29 cellular contexts compared by ENCODE assay signal in the genomic region with DNA sequence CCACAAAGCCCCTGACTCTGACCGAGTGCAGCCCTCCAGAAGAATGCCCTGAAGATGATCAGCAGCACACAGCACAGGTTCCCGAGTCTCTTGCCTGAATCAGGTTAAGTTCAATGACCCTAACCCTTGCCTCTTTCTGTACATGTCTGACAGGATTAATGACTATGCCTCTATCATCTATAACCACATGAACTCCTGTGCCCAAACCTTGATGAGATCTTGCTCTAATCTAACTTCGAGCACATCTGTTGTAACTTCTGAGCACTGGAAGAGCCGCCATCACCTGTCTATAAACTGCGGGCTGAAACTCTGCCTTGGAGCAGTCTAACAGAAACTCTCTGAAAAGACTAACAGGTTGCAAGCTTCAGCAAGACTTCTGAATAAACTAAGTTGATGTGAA. TPM values are rescaled to one million over a fixed set of nuclear protein-coding genes. Genes with fewer than 3 reads are reported as not detected.
A peak's percentile ranks its signal among the peaks of the same experiment; 100 is the strongest.
DNase-seq lines count a peak whose midpoint lies in the region; ATAC-seq lines count a peak whose summit lies in the region.
"Had no signal": no experiment of that assay in that cellular context is flagged by ENCODE, and none has a peak within 500 bp of the region (broad histone marks: within the 10 kb centered on the region; RNA-seq: fewer than 3 reads in every experiment).

No MANE protein-coding gene starts in this region.

- H3K4me3 Mint-ChIP-seq in activated CD4-positive, alpha-beta memory T cell treated with anti-CD3 and anti-CD28 coated beads for 36 hours: no peak overlapping the region
- no peak overlapping the region for H3K4me3 Mint-ChIP-seq in activated CD4-positive, alpha-beta memory T cell treated with anti-CD3 and anti-CD28 coated beads, Interleukin-2, amount 10 ng/mL, durations not matched to agents 7 days and 5 days
- H3K4me3 Mint-ChIP-seq in CD4-positive, alpha-beta memory T cell: peak overlapping the region in 7 of 8 donors; percentile 53 to 89 (median 71)
- no peak overlapping the region for H3K4me3 Mint-ChIP-seq in T-helper 17 cell
- H3K4me3 Mint-ChIP-seq in naive thymus-derived CD4-positive, alpha-beta T cell: peak overlapping the region; percentile 8 to 85 (median 74)
- H3K4me3 Mint-ChIP-seq: activated B cell treated with CpG ODN at 0.5 μM for 24 hours; immature natural killer cell; memory B cell; stimulated activated effector memory CD8-positive, alpha-beta T cell treated with anti-CD3 and anti-CD28 coated beads, Interleukin-12 subunit alpha, Interleukin-12 subunit beta, amount 100 ng/mL, for 72 hours had no signal

- H3K4me1 Mint-ChIP-seq in activated CD4-positive, alpha-beta memory T cell treated with anti-CD3 and anti-CD28 coated beads for 36 hours (ENCODE audit: low read depth): peaks cover 94% of the 10 kb centered on the region
- peaks cover 85% of the 10 kb centered on the region for H3K4me1 Mint-ChIP-seq in activated CD4-positive, alpha-beta memory T cell treated with anti-CD3 and anti-CD28 coated beads, Interleukin-2, amount 10 ng/mL, durations not matched to agents 7 days and 5 days
- H3K4me1 Mint-ChIP-seq in CD4-positive, alpha-beta memory T cell: peaks cover 82 to 100% (median 92%) of the 10 kb centered on the region in 4 donors
- peaks cover 65% of the 10 kb centered on the region for H3K4me1 Mint-ChIP-seq in T-helper 17 cell
- H3K4me1 Mint-ChIP-seq in naive thymus-derived CD4-positive, alpha-beta T cell: peaks cover 47 to 100% (median 97%) of the 10 kb centered on the region in 7 donors

- POLR2A ChIA-PET in activated CD4-positive, alpha-beta memory T cell treated with anti-CD3 and anti-CD28 coated beads for 36 hours (lab: Charles Lee): interaction anchor here (0.5 to 2.5 kb wide), 5 partner anchors 20 to 45 kb away, joined by 3 to 16 read pairs (median 3); a partner anchor contains a TSS
- POLR2A ChIA-PET in activated CD4-positive, alpha-beta memory T cell treated with anti-CD3 and anti-CD28 coated beads, Interleukin-2, amount 10 ng/mL, durations not matched to agents 7 days and 5 days (lab: Charles Lee): interaction anchor here (0.8 to 5.3 kb wide), 5 partner anchors 9 to 45 kb away, joined by 3 to 39 read pairs (median 7); a partner anchor contains a TSS
- POLR2A ChIA-PET in CD4-positive, alpha-beta memory T cell (lab: Charles Lee; ENCODE audit: partially characterized antibody): interaction anchor here (1.0 to 3.9 kb wide), 10 partner anchors 12 to 88 kb away, joined by 3 to 22 read pairs (median 6); a partner anchor contains a TSS
- POLR2A ChIA-PET in naive thymus-derived CD4-positive, alpha-beta T cell (lab: Charles Lee): interaction anchor here (0.6 to 5.6 kb wide), 9 partner anchors 18 to 108 kb away, joined by 3 to 57 read pairs (median 4); a partner anchor contains a TSS

- peak overlapping the region; percentile 8 for H3K27ac ChIP-seq in CD4-positive, alpha-beta memory T cell (ENCODE audit: low read depth, low read length)
- H3K27ac ChIP-seq in naive thymus-derived CD4-positive, alpha-beta T cell (ENCODE audit: low read depth, low read length): peak overlapping the region; percentile 56
- H3K27ac ChIP-seq: A549, gastroesophageal sphincter, thyroid gland had no signal

- H3K9me3 Mint-ChIP-seq in activated CD4-positive, alpha-beta memory T cell treated with anti-CD3 and anti-CD28 coated beads for 36 hours: no peaks in the 10 kb centered on the region
- H3K9me3 Mint-ChIP-seq in activated CD4-positive, alpha-beta memory T cell treated with anti-CD3 and anti-CD28 coated beads, Interleukin-2, amount 10 ng/mL, durations not matched to agents 7 days and 5 days: peaks cover 2% of the 10 kb centered on the region
- peaks cover 0 to 4% (median 0%) of the 10 kb centered on the region in 8 donors for H3K9me3 Mint-ChIP-seq in CD4-positive, alpha-beta memory T cell
- H3K9me3 Mint-ChIP-seq in naive thymus-derived CD4-positive, alpha-beta T cell: peaks cover 0 to 5% (median 0%) of the 10 kb centered on the region in 11 donors
- H3K9me3 Mint-ChIP-seq: activated B cell treated with CpG ODN at 0.5 μM for 24 hours; immature natural killer cell; memory B cell; stimulated activated effector memory CD8-positive, alpha-beta T cell treated with anti-CD3 and anti-CD28 coated beads, Interleukin-12 subunit alpha, Interleukin-12 subunit beta, amount 100 ng/mL, for 72 hours had no signal

- no peak overlapping the region for H3K4me3 ChIP-seq in CD4-positive, alpha-beta memory T cell (ENCODE audit: low read length in 2 of 2)
- no peak overlapping the region for H3K4me3 ChIP-seq in naive thymus-derived CD4-positive, alpha-beta T cell (ENCODE audit: low read length)
- H3K4me3 ChIP-seq: A549, gastroesophageal sphincter, MG63, thyroid gland had no signal

- H3K36me3 Mint-ChIP-seq in activated CD4-positive, alpha-beta memory T cell treated with anti-CD3 and anti-CD28 coated beads for 36 hours: peaks cover 11% of the 10 kb centered on the region
- peaks cover 60% of the 10 kb centered on the region for H3K36me3 Mint-ChIP-seq in activated CD4-positive, alpha-beta memory T cell treated with anti-CD3 and anti-CD28 coated beads, Interleukin-2, amount 10 ng/mL, durations not matched to agents 7 days and 5 days (ENCODE audit: low read depth)
- H3K36me3 Mint-ChIP-seq in CD4-positive, alpha-beta memory T cell: peaks cover 27 to 46% of the 10 kb centered on the region in 2 donors
- H3K36me3 Mint-ChIP-seq in T-helper 17 cell (ENCODE audit: low read depth): no peaks in the 10 kb centered on the region
- peaks cover 12 to 50% (median 24%) of the 10 kb centered on the region in 5 donors for H3K36me3 Mint-ChIP-seq in naive thymus-derived CD4-positive, alpha-beta T cell
- H3K36me3 Mint-ChIP-seq: stimulated activated effector memory CD8-positive, alpha-beta T cell treated with anti-CD3 and anti-CD28 coated beads, Interleukin-12 subunit alpha, Interleukin-12 subunit beta, amount 100 ng/mL, for 72 hours had no signal

- no peaks in the 10 kb centered on the region for H3K9me3 ChIP-seq in CD4-positive, alpha-beta memory T cell (ENCODE audit: control insufficient read depth in 1 of 2, low read length in 2 of 2)
- no peaks in the 10 kb centered on the region for H3K9me3 ChIP-seq in T-helper 17 cell (ENCODE audit: control insufficient read depth, low read length, poor library complexity, severe bottlenecking)
- H3K9me3 ChIP-seq in naive thymus-derived CD4-positive, alpha-beta T cell (ENCODE audit: control insufficient read depth in 2 of 3, low read length in 3 of 3): no peaks in the 10 kb centered on the region
- H3K9me3 ChIP-seq: A549, gastroesophageal sphincter, MG63, thyroid gland had no signal

- intact Hi-C loops in activated CD4-positive, alpha-beta memory T cell treated with anti-CD3 and anti-CD28 coated beads for 36 hours (cut with micrococcal nuclease): no loop called here
- intact Hi-C loops in CD4-positive, alpha-beta memory T cell (cut with micrococcal nuclease): loop anchor here (1.0 to 2.0 kb wide), 2 partner anchors 8 to 18 kb away; no protein-coding TSS in a partner anchor
- intact Hi-C loops in naive thymus-derived CD4-positive, alpha-beta T cell (cut with micrococcal nuclease): loop anchor here in 1 of 2 donors (1.0 to 2.0 kb wide), 2 partner anchors 8 to 16 kb away; no protein-coding TSS in a partner anchor

- DNase-seq in activated CD4-positive, alpha-beta memory T cell treated with anti-CD3 and anti-CD28 coated beads for 36 hours: no peak
- no peak for DNase-seq in activated CD4-positive, alpha-beta memory T cell treated with anti-CD3 and anti-CD28 coated beads, Interleukin-2, amount 10 ng/mL, durations not matched to agents 7 days and 5 days
- DNase-seq in CD4-positive, alpha-beta memory T cell: no peak
- DNase-seq in T-helper 17 cell (no peak), NCI-H2227 treated with DMSO at 0.1 percent for 48 hours (lab: John Stamatoyannopoulos, UW) (no peak), GDM1 (lab: John Stamatoyannopoulos, UW) (no peak)
- no peak for DNase-seq in naive thymus-derived CD4-positive, alpha-beta T cell
- DNase-seq: activated B cell treated with CpG ODN at 0.5 μM for 24 hours; AML-193; DMS153; hypothalamus; immature natural killer cell; KBM-7; left colon; MG63; NCI-H1105 treated with DMSO at 0.1 percent for 48 hours; NCI-H1930; NCI-H526; NK-92 treated with Interleukin-12 subunit alpha and Interleukin-12 subunit beta, amount 100 ng/mL, for 24 hours; posterior cingulate gyrus; SHP77; stimulated activated CD4-positive, alpha-beta T cell treated with anti-CD3 and anti-CD28 coated beads, Interleukin-4, amount 100 ng/mL, for 24 hours; thyroid gland had no signal

- no peaks in the 10 kb centered on the region for H3K36me3 ChIP-seq in CD4-positive, alpha-beta memory T cell (ENCODE audit: insufficient read depth, low read length)
- H3K36me3 ChIP-seq in naive thymus-derived CD4-positive, alpha-beta T cell (ENCODE audit: control insufficient read depth in 2 of 3, insufficient read depth in 3 of 3, low read length in 3 of 3): peaks cover 0 to 4% (median 0%) of the 10 kb centered on the region in 3 experiments
- H3K36me3 ChIP-seq: gastroesophageal sphincter, MG63, thyroid gland had no signal

- ATAC-seq in T-helper 17 cell (no peak), HG02970 (IDR thresholded peaks at IDR 0.05; ENCODE audit: low FRiP score, unreplicated experiment) (no peak)
- ATAC-seq in naive thymus-derived CD4-positive, alpha-beta T cell: no peak
- ATAC-seq: A549; gastroesophageal sphincter; sciatic nerve; stimulated activated effector memory CD8-positive, alpha-beta T cell treated with anti-CD3 and anti-CD28 coated beads, Interleukin-12 subunit alpha, Interleukin-12 subunit beta, amount 100 ng/mL, for 72 hours had no signal

- CTCF ChIA-PET in activated CD4-positive, alpha-beta memory T cell treated with anti-CD3 and anti-CD28 coated beads for 36 hours (lab: Charles Lee): interaction anchor here (1.2 to 1.7 kb wide), 4 partner anchors 24 to 128 kb away, joined by 3 to 6 read pairs (median 5); no protein-coding TSS in a partner anchor
- CTCF ChIA-PET in activated CD4-positive, alpha-beta memory T cell treated with anti-CD3 and anti-CD28 coated beads, Interleukin-2, amount 10 ng/mL, durations not matched to agents 7 days and 5 days (lab: Charles Lee): interaction anchor here (0.9 to 1.2 kb wide), 3 partner anchors 19 to 120 kb away, joined by 3 to 5 read pairs (median 4); no protein-coding TSS in a partner anchor
- CTCF ChIA-PET in CD4-positive, alpha-beta memory T cell (lab: Charles Lee; ENCODE audit: partially characterized antibody): interaction anchor here (0.8 to 2.0 kb wide), 6 partner anchors 27 to 128 kb away, joined by 3 to 14 read pairs (median 3); a partner anchor contains a TSS
- CTCF ChIA-PET in naive thymus-derived CD4-positive, alpha-beta T cell (lab: Charles Lee): interaction anchor here (1.1 to 1.3 kb wide), 2 partner anchors 43 to 119 kb away, joined by 3 to 9 read pairs; no protein-coding TSS in a partner anchor

- peaks cover 100% of the 10 kb centered on the region for H3K4me1 ChIP-seq in CD4-positive, alpha-beta memory T cell (ENCODE audit: insufficient read depth, low read length)
- H3K4me1 ChIP-seq in naive thymus-derived CD4-positive, alpha-beta T cell (ENCODE audit: control insufficient read depth in 2 of 2, insufficient read depth in 2 of 2, low read length in 2 of 2): peaks cover 32 to 93% of the 10 kb centered on the region in 2 donors
- H3K4me1 ChIP-seq: A549 had no signal

- no peaks in the 10 kb centered on the region for H3K27me3 ChIP-seq in CD4-positive, alpha-beta memory T cell (ENCODE audit: insufficient read depth, low read length)
- H3K27me3 ChIP-seq in naive thymus-derived CD4-positive, alpha-beta T cell (ENCODE audit: control insufficient read depth in 2 of 2, insufficient read depth in 2 of 2, low read length in 2 of 2): no peaks in the 10 kb centered on the region
- H3K27me3 ChIP-seq: gastroesophageal sphincter, MG63, thyroid gland had no signal

- no peaks in the 10 kb centered on the region for H3K27me3 Mint-ChIP-seq in activated CD4-positive, alpha-beta memory T cell treated with anti-CD3 and anti-CD28 coated beads for 36 hours
- H3K27me3 Mint-ChIP-seq in activated CD4-positive, alpha-beta memory T cell treated with anti-CD3 and anti-CD28 coated beads, Interleukin-2, amount 10 ng/mL, durations not matched to agents 7 days and 5 days: no peaks in the 10 kb centered on the region
- H3K27me3 Mint-ChIP-seq in CD4-positive, alpha-beta memory T cell: no peaks in the 10 kb centered on the region
- H3K27me3 Mint-ChIP-seq in T-helper 17 cell: no peaks in the 10 kb centered on the region
- H3K27me3 Mint-ChIP-seq in naive thymus-derived CD4-positive, alpha-beta T cell: no peaks in the 10 kb centered on the region
- H3K27me3 Mint-ChIP-seq: activated B cell treated with CpG ODN at 0.5 μM for 24 hours, memory B cell had no signal

- peak overlapping the region; percentile 77 for H3K27ac Mint-ChIP-seq in activated CD4-positive, alpha-beta memory T cell treated with anti-CD3 and anti-CD28 coated beads for 36 hours
- no peak overlapping the region for H3K27ac Mint-ChIP-seq in activated CD4-positive, alpha-beta memory T cell treated with anti-CD3 and anti-CD28 coated beads, Interleukin-2, amount 10 ng/mL, durations not matched to agents 7 days and 5 days
- peak overlapping the region; percentile 9 to 99 (median 61) for H3K27ac Mint-ChIP-seq in CD4-positive, alpha-beta memory T cell
- H3K27ac Mint-ChIP-seq in T-helper 17 cell: peak overlapping the region; percentile 90
- H3K27ac Mint-ChIP-seq in naive thymus-derived CD4-positive, alpha-beta T cell: peak overlapping the region; percentile 44 to 99 (median 93)
- H3K27ac Mint-ChIP-seq: activated B cell treated with CpG ODN at 0.5 μM for 24 hours; immature natural killer cell; memory B cell; stimulated activated effector memory CD8-positive, alpha-beta T cell treated with anti-CD3 and anti-CD28 coated beads, Interleukin-12 subunit alpha, Interleukin-12 subunit beta, amount 100 ng/mL, for 72 hours had no signal

RNA-seq across cellular contexts. Expression of a gene that starts 44.6 kb away (rescaled TPM):
- total RNA-seq in activated CD4-positive, alpha-beta memory T cell treated with anti-CD3 and anti-CD28 coated beads for 36 hours: 10 to 100 TPM; 42.8 to 48.0 TPM
- 10 to 100 TPM; 59.1 to 60.6 TPM for total RNA-seq in activated CD4-positive, alpha-beta memory T cell treated with anti-CD3 and anti-CD28 coated beads, Interleukin-2, amount 10 ng/mL, durations not matched to agents 7 days and 5 days
- 100 to 1,000 TPM; 153 to 165 TPM for total RNA-seq in CD4-positive, alpha-beta memory T cell
- 10 to 100 TPM; 20.7 to 35.2 TPM for polyA plus RNA-seq in CD4-positive, alpha-beta memory T cell
- total RNA-seq in T-helper 17 cell: 100 to 1,000 TPM; 118 to 119 TPM
- 100 to 1,000 TPM in 4 of 5 experiments, 10 to 100 TPM in 1; 71.2 to 164 (median 163) TPM for total RNA-seq in naive thymus-derived CD4-positive, alpha-beta T cell
- polyA plus RNA-seq in naive thymus-derived CD4-positive, alpha-beta T cell: 10 to 100 TPM; 34.3 to 34.9 TPM

Comparison
In these comparisons a context has a peak if more than half of its experiments do, and no peak if none do; other contexts are left out.
1. H3K4me3 Mint-ChIP-seq: peak in CD4-positive, alpha-beta memory T cell (7 of 8) and naive thymus-derived CD4-positive, alpha-beta T cell (10 of 10); none in activated CD4-positive, alpha-beta memory T cell treated with anti-CD3 and anti-CD28 coated beads for 36 hours (single experiment), activated CD4-positive, alpha-beta memory T cell treated with anti-CD3 and anti-CD28 coated beads, Interleukin-2, amount 10 ng/mL, durations not matched to agents 7 days and 5 days (single experiment) and T-helper 17 cell (single experiment).